In the genomic region with DNA sequence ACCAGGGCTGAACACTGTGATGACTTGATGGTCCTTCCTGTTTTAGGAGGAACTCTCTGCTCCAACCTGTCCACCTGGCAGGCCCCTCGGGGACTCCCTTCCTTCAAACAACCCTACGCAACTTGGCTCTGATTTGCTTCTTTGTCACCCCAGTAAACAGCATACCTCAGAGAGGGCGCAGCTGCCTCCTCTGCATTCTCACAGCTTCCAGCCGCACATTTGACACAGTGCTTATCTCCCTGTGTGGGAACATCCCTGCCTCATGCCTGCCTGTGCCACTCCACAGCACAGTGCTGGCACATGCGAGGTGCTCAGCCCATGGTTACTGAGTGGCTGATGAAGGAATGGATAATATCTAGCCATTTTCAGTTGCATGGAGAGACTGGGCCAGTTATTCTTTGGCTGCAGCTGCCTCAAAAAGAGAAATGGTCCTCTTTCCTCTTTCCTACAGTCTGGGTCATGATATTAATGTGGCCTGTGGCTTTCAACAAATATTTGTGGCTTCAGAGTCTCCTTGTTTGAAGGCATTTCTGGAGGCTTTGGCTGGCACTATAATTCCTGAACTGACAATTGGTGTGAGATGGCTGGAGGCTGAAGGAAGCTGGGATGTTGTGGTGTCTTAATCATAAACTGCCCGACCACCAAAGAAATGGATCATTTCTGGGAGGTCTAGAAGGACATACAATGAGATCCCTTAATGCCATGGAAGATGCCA, we compare ENCODE assay signal across 17 cellular contexts.
DNase-seq lines count a peak whose midpoint lies in the region; ATAC-seq and TF ChIP-seq lines count a peak whose summit lies in the region.
"Had no signal": no experiment of that assay in that cellular context is flagged by ENCODE, and none has a peak within 500 bp of the region (broad histone marks: within the 10 kb centered on the region; RNA-seq: fewer than 3 reads in every experiment).

No MANE protein-coding gene starts in this region.

- no peak for TF ChIP-seq CTCF in type B pancreatic cell (conservative IDR thresholded peaks at IDR 0.05)

- no peaks in the 10 kb centered on the region for H3K9me3 Mint-ChIP-seq in activated CD8-positive, alpha-beta memory T cell treated with anti-CD3 and anti-CD28 coated beads, Interleukin-2, amount 10 ng/mL, durations not matched to agents 7 days and 5 days (ENCODE audit: low read depth)
- H3K9me3 Mint-ChIP-seq in type B pancreatic cell: no peaks in the 10 kb centered on the region
- H3K9me3 Mint-ChIP-seq: activated CD4-positive, alpha-beta memory T cell treated with anti-CD3 and anti-CD28 coated beads, Interleukin-2, amount 10 ng/mL, durations not matched to agents 7 days and 5 days; activated T-helper 17 cell treated with anti-CD3 and anti-CD28 coated beads, Interleukin-2, amount 50 U/mL, for 72 hours; CD8-positive, alpha-beta T cell; stimulated activated memory B cell treated with anti-CD40 and anti-IgM and Interleukin-4, amounts not matched to agents 10 μg/mL and 1 μg/mL and 100 μg/mL, for 72 hours had no signal

- CTCF ChIA-PET in activated CD8-positive, alpha-beta memory T cell treated with anti-CD3 and anti-CD28 coated beads, Interleukin-2, amount 10 ng/mL, durations not matched to agents 7 days and 5 days (lab: Charles Lee): interaction anchor here (1.3 to 3.3 kb wide), 3 partner anchors 9 to 75 kb away, joined by 3 to 11 read pairs (median 7); no protein-coding TSS in a partner anchor

- H3K36me3 Mint-ChIP-seq in activated CD8-positive, alpha-beta memory T cell treated with anti-CD3 and anti-CD28 coated beads, Interleukin-2, amount 10 ng/mL, durations not matched to agents 7 days and 5 days: no peaks in the 10 kb centered on the region
- H3K36me3 Mint-ChIP-seq in type B pancreatic cell: no peaks in the 10 kb centered on the region
- H3K36me3 Mint-ChIP-seq: CD8-positive, alpha-beta T cell; stimulated activated memory B cell treated with anti-CD40 and anti-IgM and Interleukin-4, amounts not matched to agents 10 μg/mL and 1 μg/mL and 100 μg/mL, for 72 hours had no signal

- ATAC-seq in activated CD8-positive, alpha-beta memory T cell treated with anti-CD3 and anti-CD28 coated beads, Interleukin-2, amount 10 ng/mL, durations not matched to agents 7 days and 5 days: no peak
- ATAC-seq in left cardiac atrium (peak; percentile 72 to 74), GM18870 (IDR thresholded peaks at IDR 0.05; ENCODE audit: unreplicated experiment) (no peak), GM19397 (IDR thresholded peaks at IDR 0.05; ENCODE audit: unreplicated experiment) (no peak)
- ATAC-seq: activated T-helper 17 cell treated with anti-CD3 and anti-CD28 coated beads, Interleukin-2, amount 50 U/mL, for 72 hours; CD8-positive, alpha-beta T cell; mucosa of descending colon; stimulated activated memory B cell treated with anti-CD40 and anti-IgM and Interleukin-4, amounts not matched to agents 10 μg/mL and 1 μg/mL and 100 μg/mL, for 72 hours had no signal

- peak; percentile 33 for DNase-seq in activated CD8-positive, alpha-beta memory T cell treated with anti-CD3 and anti-CD28 coated beads, Interleukin-2, amount 10 ng/mL, durations not matched to agents 7 days and 5 days
- no peak for DNase-seq in activated CD8-positive, alpha-beta memory T cell treated with anti-CD3 and anti-CD28 coated beads, Interleukin-2, amount 50 U/mL, for 4 hours
- DNase-seq in SW480 (ENCODE audit: low spot score) (peak; percentile 26), left cardiac atrium (peak; percentile 50), type B pancreatic cell (ENCODE audit: extremely low spot score, unreplicated experiment) (peak; percentile 40), middle frontal gyrus (ENCODE audit: extremely low spot score, low spot score) (no peak)
- DNase-seq: activated CD4-positive, alpha-beta memory T cell treated with anti-CD3 and anti-CD28 coated beads, Interleukin-2, amount 10 ng/mL, durations not matched to agents 7 days and 5 days; adrenal gland; CD8-positive, alpha-beta T cell; colonic mucosa; glutamatergic neuron; mucosa of descending colon; transverse colon had no signal

- intact Hi-C loops in left cardiac atrium (cut with DNase I): no loop called here

- H3K4me3 Mint-ChIP-seq in activated CD8-positive, alpha-beta memory T cell treated with anti-CD3 and anti-CD28 coated beads, Interleukin-2, amount 10 ng/mL, durations not matched to agents 7 days and 5 days: no peak overlapping the region
- no peak overlapping the region for H3K4me3 Mint-ChIP-seq in type B pancreatic cell
- H3K4me3 Mint-ChIP-seq: activated CD4-positive, alpha-beta memory T cell treated with anti-CD3 and anti-CD28 coated beads, Interleukin-2, amount 10 ng/mL, durations not matched to agents 7 days and 5 days; activated T-helper 17 cell treated with anti-CD3 and anti-CD28 coated beads, Interleukin-2, amount 50 U/mL, for 72 hours; CD8-positive, alpha-beta T cell; stimulated activated memory B cell treated with anti-CD40 and anti-IgM and Interleukin-4, amounts not matched to agents 10 μg/mL and 1 μg/mL and 100 μg/mL, for 72 hours had no signal

- peaks cover 1% of the 10 kb centered on the region for H3K27me3 Mint-ChIP-seq in activated CD8-positive, alpha-beta memory T cell treated with anti-CD3 and anti-CD28 coated beads, Interleukin-2, amount 10 ng/mL, durations not matched to agents 7 days and 5 days
- H3K27me3 Mint-ChIP-seq in type B pancreatic cell: peaks cover 6% of the 10 kb centered on the region
- H3K27me3 Mint-ChIP-seq: activated T-helper 17 cell treated with anti-CD3 and anti-CD28 coated beads, Interleukin-2, amount 50 U/mL, for 72 hours had no signal

- peaks cover 5% of the 10 kb centered on the region for H3K4me1 Mint-ChIP-seq in activated CD8-positive, alpha-beta memory T cell treated with anti-CD3 and anti-CD28 coated beads, Interleukin-2, amount 10 ng/mL, durations not matched to agents 7 days and 5 days
- H3K4me1 Mint-ChIP-seq in type B pancreatic cell (ENCODE audit: unreplicated experiment): peaks cover 9% of the 10 kb centered on the region
- H3K4me1 Mint-ChIP-seq: activated T-helper 17 cell treated with anti-CD3 and anti-CD28 coated beads, Interleukin-2, amount 50 U/mL, for 72 hours had no signal

- no peak overlapping the region for H3K27ac Mint-ChIP-seq in activated CD8-positive, alpha-beta memory T cell treated with anti-CD3 and anti-CD28 coated beads, Interleukin-2, amount 10 ng/mL, durations not matched to agents 7 days and 5 days
- H3K27ac Mint-ChIP-seq in type B pancreatic cell: no peak overlapping the region
- H3K27ac Mint-ChIP-seq: activated CD4-positive, alpha-beta memory T cell treated with anti-CD3 and anti-CD28 coated beads, Interleukin-2, amount 10 ng/mL, durations not matched to agents 7 days and 5 days; activated T-helper 17 cell treated with anti-CD3 and anti-CD28 coated beads, Interleukin-2, amount 50 U/mL, for 72 hours; CD8-positive, alpha-beta T cell; stimulated activated memory B cell treated with anti-CD40 and anti-IgM and Interleukin-4, amounts not matched to agents 10 μg/mL and 1 μg/mL and 100 μg/mL, for 72 hours had no signal

Comparison
In these comparisons a context has a peak if more than half of its experiments do, and no peak if none do; other contexts are left out.
1. DNase-seq: peak in activated CD8-positive, alpha-beta memory T cell treated with anti-CD3 and anti-CD28 coated beads, Interleukin-2, amount 10 ng/mL, durations not matched to agents 7 days and 5 days (single experiment), SW480 (single experiment), left cardiac atrium (single experiment) and type B pancreatic cell (single experiment); none in activated CD8-positive, alpha-beta memory T cell treated with anti-CD3 and anti-CD28 coated beads, Interleukin-2, amount 50 U/mL, for 4 hours (single experiment) and middle frontal gyrus (single experiment).
2. ATAC-seq: peak in left cardiac atrium (2 of 2); none in activated CD8-positive, alpha-beta memory T cell treated with anti-CD3 and anti-CD28 coated beads, Interleukin-2, amount 10 ng/mL, durations not matched to agents 7 days and 5 days (single experiment), GM18870 (single experiment) and GM19397 (single experiment).